8 cellular contexts compared by ENCODE assay signal in genomic region chr20:24634855-24635254, GRCh38.
DNase-seq lines count a peak whose midpoint lies in the region; ATAC-seq, FAIRE-seq and TF ChIP-seq lines count a peak whose summit lies in the region.

No MANE protein-coding gene starts in this region.

- H3K36me3 ChIP-seq in SJSA1: no peaks in the 10 kb centered on the region
- no peaks in the 10 kb centered on the region for H3K36me3 ChIP-seq in HAP-1 (replicated peaks)
- no peaks in the 10 kb centered on the region for H3K36me3 ChIP-seq in tibial nerve

- TF ChIP-seq EP300 in tibial nerve (IDR thresholded peaks at IDR 0.05): no peak

- 59 to 70% methylated on average over 7 to 9 of the region's 9 CpGs for WGBS in tibial nerve, 2 donors

- H3K27me3 ChIP-seq in SJSA1 (replicated peaks) (no peaks in the 10 kb centered on the region), HAP-1 (ENCODE audit: low read depth) (no peaks in the 10 kb centered on the region), tibial nerve (no peaks in the 10 kb centered on the region)

- H3K9me3 ChIP-seq in SJSA1 (replicated peaks): no peaks in the 10 kb centered on the region
- no peaks in the 10 kb centered on the region for H3K9me3 ChIP-seq in HAP-1
- H3K9me3 ChIP-seq in tibial nerve: no peaks in the 10 kb centered on the region

- FAIRE-seq in H54 (lab: Jason Lieb, UNC): peak; percentile 15
- no peak for FAIRE-seq in frontal cortex (lab: Jason Lieb, UNC)

- peak; percentile 94 for DNase-seq in H54 (ENCODE audit: insufficient read length, low spot score)
- peak; percentile 78 to 86 for DNase-seq in SJSA1 (ENCODE audit: low read depth in 1 of 2, low spot score in 2 of 2)
- peak; percentile 49 to 69 for DNase-seq in frontal cortex (ENCODE audit: low spot score in 2 of 2)
- DNase-seq in retinal pigment epithelial cell (ENCODE audit: low read depth): peak; percentile 18
- DNase-seq in effector CD8-positive, alpha-beta T cell (lab: John Stamatoyannopoulos, UW): no peak
- no peak for DNase-seq in HAP-1 (ENCODE audit: low spot score in 2 of 2)
- no peak for DNase-seq in tibial nerve (ENCODE audit: low spot score in 2 of 2)

- TF ChIP-seq CTCF in retinal pigment epithelial cell (conservative IDR thresholded peaks at IDR 0.05; ENCODE audit: low read depth, low read length) (no peak), tibial nerve (IDR thresholded peaks at IDR 0.05) (no peak)

- TF ChIP-seq POLR2A in H54 (IDR thresholded peaks at IDR 0.05; ENCODE audit: low read depth, low read length): no peak
- TF ChIP-seq POLR2A in tibial nerve (IDR thresholded peaks at IDR 0.05): no peak

- in situ Hi-C loops in HAP-1 (cut with MboI; ENCODE audit: low sequenced_read_pairs): no loop called here

- H3K27ac ChIP-seq in SJSA1 (peak overlapping the region; percentile 43), tibial nerve (no peak overlapping the region)

- H3K4me1 ChIP-seq in SJSA1 (replicated peaks) (peaks cover 38% of the 10 kb centered on the region), HAP-1 (no peaks in the 10 kb centered on the region), tibial nerve (no peaks in the 10 kb centered on the region)

- ATAC-seq in HG02642 (IDR thresholded peaks at IDR 0.05; ENCODE audit: poor library complexity, unreplicated experiment): no peak

- H3K4me3 ChIP-seq in SJSA1 (no peak overlapping the region), retinal pigment epithelial cell (ENCODE audit: low read length) (no peak overlapping the region), HAP-1 (no peak overlapping the region), tibial nerve (no peak overlapping the region)

Comparison
In these comparisons a context has a peak if more than half of its experiments do, and no peak if none do; other contexts are left out.
1. DNase-seq: peak in H54 (single experiment), SJSA1 (2 of 2), frontal cortex (2 of 2) and retinal pigment epithelial cell (single experiment); none in effector CD8-positive, alpha-beta T cell (single experiment), HAP-1 (0 of 2) and tibial nerve (0 of 2).